14 cellular contexts compared by ENCODE assay signal in genomic region chr2:178152542-178152941, GRCh38. TPM values are rescaled to one million over a fixed set of nuclear protein-coding genes. Genes with fewer than 3 reads are reported as not detected.
DNase-seq lines count a peak whose midpoint lies in the region; ATAC-seq and TF ChIP-seq lines count a peak whose summit lies in the region.
"Had no signal": no experiment of that assay in that cellular context is flagged by ENCODE, and none has a peak within 500 bp of the region (broad histone marks: within the 10 kb centered on the region; RNA-seq: fewer than 3 reads in every experiment).

No MANE protein-coding gene starts in this region.

- H3K79me2 ChIP-seq in HCT116 (ENCODE audit: insufficient read depth, low read length) (no peaks in the 10 kb centered on the region), smooth muscle cell (ENCODE audit: low read depth) (no peaks in the 10 kb centered on the region)

- CTCF ChIA-PET in HCT116 (lab: Charles Lee) = no interaction called here

- H3K9ac ChIP-seq in HCT116 (ENCODE audit: low read length) (no peak overlapping the region), liver (ENCODE audit: low read depth in 1 of 2, low read length in 2 of 2) (peak overlapping the region in 1 of 2 donors; percentile 85), smooth muscle cell (ENCODE audit: low read depth) (no peak overlapping the region)
- H3K9ac ChIP-seq: BLaER1 had no signal

- WGBS in liver = 24% methylated on average over 4 of the region's 4 CpGs
- 86% methylated on average over 4 of the region's 4 CpGs for WGBS in smooth muscle cell (ENCODE audit: low lambda C conversion rate)

- ATAC-seq in HCT116 = no peak

- H3K4me3 ChIP-seq in HCT116 (replicated peaks in 1 of 2; ENCODE audit: low read depth in 1 of 2, low read length in 2 of 2) (no peak overlapping the region), liver (ENCODE audit: low read depth in 1 of 3, low read length in 3 of 3) (peak overlapping the region in 1 of 3 donors; percentile 23), smooth muscle cell (no peak overlapping the region)
- H3K4me3 ChIP-seq: BLaER1 had no signal

- H2AFZ ChIP-seq in HCT116 (ENCODE audit: low read depth, low read length, poor library complexity, severe bottlenecking) (peak overlapping the region; percentile 54), smooth muscle cell (ENCODE audit: low read depth) (peak overlapping the region; percentile 74)

- H3K4me1 ChIP-seq in HCT116 (ENCODE audit: control insufficient read depth in 1 of 2, insufficient read depth in 2 of 2, low read length in 2 of 2) (no peaks in the 10 kb centered on the region), liver (ENCODE audit: control insufficient read depth in 4 of 4, insufficient read depth in 4 of 4, low read length in 3 of 4) (peaks cover 0 to 12% (median 8%) of the 10 kb centered on the region in 4 donors), smooth muscle cell (ENCODE audit: low read depth) (no peaks in the 10 kb centered on the region)
- H3K4me1 ChIP-seq: BLaER1, Caco-2 had no signal

- H3K27me3 ChIP-seq in HCT116 (ENCODE audit: insufficient read depth, low read length) (no peaks in the 10 kb centered on the region), liver (ENCODE audit: control insufficient read depth in 4 of 4, insufficient read depth in 4 of 4, low read length in 3 of 4) (no peaks in the 10 kb centered on the region), smooth muscle cell (ENCODE audit: low read depth) (no peaks in the 10 kb centered on the region)
- H3K27me3 ChIP-seq: BLaER1 had no signal

- DNase-seq in HCT116 (ENCODE audit: low read depth, low spot score) (no peak), smooth muscle cell (lab: John Stamatoyannopoulos, UW; ENCODE audit: unreplicated experiment) (no peak), NCI-H2227 (lab: John Stamatoyannopoulos, UW; ENCODE audit: unreplicated experiment) (no peak), kidney glomerular epithelial cell (lab: John Stamatoyannopoulos, UW) (no peak)
- DNase-seq in stimulated activated CD4-positive, alpha-beta T cell treated with anti-CD3 and anti-CD28 coated beads, Interleukin-12 subunit alpha, Interleukin-12 subunit beta, amount 100 ng/mL, for 4 hours = no peak
- DNase-seq: 8988T; AML-193; Caco-2; CD8-positive, alpha-beta memory T cell; GF-D8 had no signal

- no peaks in the 10 kb centered on the region for H3K36me3 ChIP-seq in HCT116 (ENCODE audit: control insufficient read depth in 1 of 2, insufficient read depth in 2 of 2, low read length in 2 of 2)
- H3K36me3 ChIP-seq in liver (ENCODE audit: control insufficient read depth in 4 of 4, insufficient read depth in 3 of 4, low read depth in 1 of 4, low read length in 3 of 4) = no peaks in the 10 kb centered on the region
- H3K36me3 ChIP-seq in smooth muscle cell (ENCODE audit: low read depth) = no peaks in the 10 kb centered on the region
- H3K36me3 ChIP-seq: BLaER1 had no signal

- POLR2A ChIA-PET in HCT116 (lab: Charles Lee) = no interaction called here

- TF ChIP-seq CTCF in HCT116 (IDR thresholded peaks at IDR 0.05 in 2 of 3, conservative IDR thresholded peaks at IDR 0.05 in 1 of 3; ENCODE audit: borderline replicate concordance in 1 of 3, insufficient read depth in 1 of 3, low read depth in 2 of 3, low read length in 2 of 3) (no peak), VCaP (conservative IDR thresholded peaks at IDR 0.05) (no peak), liver (IDR thresholded peaks at IDR 0.05; ENCODE audit: low read depth, low read length, missing input control) (no peak), smooth muscle cell (IDR thresholded peaks at IDR 0.05; ENCODE audit: borderline replicate concordance, insufficient read depth, poor library complexity, severe bottlenecking) (no peak)

- H3K27ac ChIP-seq in HCT116 (ENCODE audit: low read depth, low read length) = no peak overlapping the region
- peak overlapping the region; percentile 16; the same call in 1 of the 2 replicates for H3K27ac ChIP-seq in VCaP
- H3K27ac ChIP-seq in liver (ENCODE audit: low read depth in 1 of 2, low read length in 2 of 2) = peak overlapping the region; percentile 79 to 86
- H3K27ac ChIP-seq in smooth muscle cell (ENCODE audit: low read depth) = peak overlapping the region; percentile 7
- H3K27ac ChIP-seq: BLaER1, HL-60 had no signal

- H4K20me1 ChIP-seq in HCT116 (ENCODE audit: insufficient read depth) (no peaks in the 10 kb centered on the region), smooth muscle cell (ENCODE audit: low read depth) (no peaks in the 10 kb centered on the region)
- H4K20me1 ChIP-seq: BLaER1 had no signal

- BruUV-seq in HCT116 (replicated peaks; lab: Mats Ljungman, UMichigan) = no TSS peak

- H3K9me2 ChIP-seq in HCT116 (ENCODE audit: insufficient read depth) = no peaks in the 10 kb centered on the region

- intact Hi-C loops in HCT116 (cut with micrococcal nuclease) = no loop called here

- H3K4me2 ChIP-seq in HCT116 (ENCODE audit: low read length) = no peak overlapping the region
- peak overlapping the region; percentile 61 for H3K4me2 ChIP-seq in smooth muscle cell
- H3K4me2 ChIP-seq: BLaER1 had no signal

- H3K9me3 ChIP-seq in HCT116 (ENCODE audit: control insufficient read depth in 1 of 2, insufficient read depth in 1 of 2, low read depth in 1 of 2, low read length in 2 of 2) = no peaks in the 10 kb centered on the region
- no peaks in the 10 kb centered on the region for H3K9me3 ChIP-seq in liver (ENCODE audit: control insufficient read depth in 4 of 4, low read length in 3 of 4)
- no peaks in the 10 kb centered on the region for H3K9me3 ChIP-seq in smooth muscle cell (replicated peaks; ENCODE audit: low read depth)
- H3K9me3 ChIP-seq: Caco-2 had no signal

- RAD21 ChIA-PET in HCT116 (lab: Charles Lee; ENCODE audit: low non-redundant PET in 1 of 2, low total read pairs in 2 of 2, uncharacterized antibody in 2 of 2, unreplicated experiment in 2 of 2) = no interaction called here

- no peak for TF ChIP-seq POLR2A in HCT116 (IDR thresholded peaks at IDR 0.05; ENCODE audit: borderline replicate concordance, extremely low read depth, insufficient read depth, insufficient read length)

- TF ChIP-seq RAD21 in HCT116 (IDR thresholded peaks at IDR 0.05; ENCODE audit: low read depth) (no peak), liver (IDR thresholded peaks at IDR 0.05) (no peak)

- H3F3A ChIP-seq in smooth muscle cell (ENCODE audit: low read depth) = no peaks in the 10 kb centered on the region

TF ChIP-seq in HCT116, 20 proteins besides CTCF, POLR2A, EP300 and RAD21 (continues in another document):
- TF ChIP-seq POLR2AphosphoS5 (IDR thresholded peaks at IDR 0.05; ENCODE audit: low read depth, low read length) (no peak), ZNF274 (IDR thresholded peaks at IDR 0.05; ENCODE audit: low read depth, low read length) (no peak)

TF ChIP-seq in liver, 16 proteins besides CTCF, POLR2A, EP300 and RAD21:
- TF ChIP-seq YY1 (IDR thresholded peaks at IDR 0.05) (no peak), NR2F2 (IDR thresholded peaks at IDR 0.05) (no peak), TAF1 (conservative IDR thresholded peaks at IDR 0.05) (no peak), ZBTB33 (IDR thresholded peaks at IDR 0.05) (no peak)
TF ChIP-seq in liver: peak in this region for 0.

RNA-seq across cellular contexts. Expression of gene RBM45, which starts 40.3 kb away (rescaled TPM):
- total RNA-seq in HCT116 (2021; ENCODE audit: unreplicated experiment) = 7.4 TPM
- polyA plus RNA-seq in HCT116 (2012) = 4.3 and 5.8 TPM in 2 replicates
- total RNA-seq in liver = 10 to 100 TPM in 1 of 2 donors, 1 to 10 TPM in 1; 6.6 to 11.4 TPM
- 1 to 10 TPM; 4.2 to 7.0 TPM for polyA plus RNA-seq in liver
- total RNA-seq in smooth muscle cell = 9.0 and 12.5 TPM in 2 replicates
- polyA plus RNA-seq in smooth muscle cell = 10.2 and 11.6 TPM in 2 replicates

RNA-seq across cellular contexts. Expression of gene OSBPL6, which starts 41.8 kb away (rescaled TPM):
- total RNA-seq in HCT116 (2021; ENCODE audit: unreplicated experiment) (11.6 TPM), liver (1 to 10 TPM; 2.3 to 3.3 TPM), smooth muscle cell (7.4 and 8.6 TPM in 2 replicates)
- polyA plus RNA-seq in HCT116 (2012) = 6.7 and 8.8 TPM in 2 replicates
- polyA plus RNA-seq in liver (1 to 10 TPM; 1.3 to 2.0 TPM), smooth muscle cell (2.4 and 7.6 TPM in 2 replicates)
